In genomic region chr9:125521462-125522327, GRCh38 we compare ENCODE assay signal across 8 cellular contexts.
DNase-seq lines count a peak whose midpoint lies in the region; ATAC-seq and TF ChIP-seq lines count a peak whose summit lies in the region.

No MANE protein-coding gene starts in this region.

- H3K4ac ChIP-seq in neuronal stem cell (ENCODE audit: low read length) = no peak overlapping the region

- H3K27ac ChIP-seq in neuronal stem cell (replicated peaks; ENCODE audit: low read length) = no peak overlapping the region

- H3K4me1 ChIP-seq in neuronal stem cell (ENCODE audit: control insufficient read depth in 2 of 2, insufficient read depth in 1 of 2, low read depth in 1 of 2, low read length in 2 of 2) = peaks cover 7 to 9% of the 10 kb centered on the region in 2 donors

- ATAC-seq in GM21529 (IDR thresholded peaks at IDR 0.05; ENCODE audit: unreplicated experiment) = no peak
- no peak for ATAC-seq in Right ventricle myocardium superior (ENCODE audit: poor library complexity)

- no peak overlapping the region for H2BK120ac ChIP-seq in neuronal stem cell (ENCODE audit: low read depth, low read length)

- H2BK15ac ChIP-seq in neuronal stem cell (ENCODE audit: low read length) = no peak overlapping the region

- H2BK12ac ChIP-seq in neuronal stem cell (ENCODE audit: low read length) = no peak overlapping the region

- no peak overlapping the region for H3K9ac ChIP-seq in neuronal stem cell (ENCODE audit: low read depth, low read length, poor library complexity)

- no CpG with 5 or more reads among the region's 3 CpGs for WGBS in neuronal stem cell (ENCODE audit: extremely low coverage in 2 of 2, insufficient read length in 2 of 2, insufficient replicate concordance in 1 of 2), 2 donors

- H3K36me3 ChIP-seq in neuronal stem cell (replicated peaks in 1 of 2; ENCODE audit: control insufficient read depth in 2 of 2, insufficient read depth in 2 of 2, low read length in 2 of 2) = no peaks in the 10 kb centered on the region

- H3K27me3 ChIP-seq in neuronal stem cell (ENCODE audit: control insufficient read depth in 3 of 3, insufficient read depth in 3 of 3, low read depth in 1 of 3, low read length in 3 of 3) = no peaks in the 10 kb centered on the region

- intact Hi-C loops in Right ventricle myocardium superior (cut with DNase I) = no loop called here

- H3K4me2 ChIP-seq in neuronal stem cell (ENCODE audit: insufficient read depth, low read length, poor library complexity, severe bottlenecking) = no peak overlapping the region

- DNase-seq in activated CD4-positive, CD25-positive, alpha-beta regulatory T cell treated with anti-CD3 and anti-CD28 coated beads, Interleukin-2, amount 50 U/mL, for 16 hours (ENCODE audit: low read depth, low spot score) = peak; percentile 9
- no peak for DNase-seq in activated CD4-positive, CD25-positive, alpha-beta regulatory T cell treated with anti-CD3 and anti-CD28 coated beads, Interleukin-2, amount 50 U/mL, for 72 hours
- DNase-seq in SW 1271 (lab: John Stamatoyannopoulos, UW) (peak; percentile 85 to 96), epithelial cell of proximal tubule (ENCODE audit: low read depth) (peak; percentile 80), neuronal stem cell (ENCODE audit: low spot score) (no peak), Right ventricle myocardium superior (no peak)
- peak; percentile 51 for DNase-seq in stimulated activated CD4-positive, alpha-beta T cell treated with anti-CD3 and anti-CD28 coated beads, Interleukin-1b, Interleukin-23, amount 100 ng/mL, for 48 hours

- no peak overlapping the region for H4K91ac ChIP-seq in neuronal stem cell (ENCODE audit: low read depth, low read length, poor library complexity)

- H2AFZ ChIP-seq in neuronal stem cell (ENCODE audit: low read length) = no peak overlapping the region

- H3K9me3 ChIP-seq in neuronal stem cell (replicated peaks in 1 of 2; ENCODE audit: control insufficient read depth in 2 of 2, insufficient read depth in 1 of 2, low read depth in 1 of 2, low read length in 2 of 2) = no peaks in the 10 kb centered on the region

- H4K8ac ChIP-seq in neuronal stem cell (ENCODE audit: low read depth, low read length) = no peak overlapping the region

- H2AK5ac ChIP-seq in neuronal stem cell (ENCODE audit: low read depth, low read length) = no peak overlapping the region

- H3K4me3 ChIP-seq in epithelial cell of proximal tubule (ENCODE audit: low read depth, low read length) (no peak overlapping the region), neuronal stem cell (ENCODE audit: low read length in 2 of 2) (no peak overlapping the region)

- no peaks in the 10 kb centered on the region for H3K79me1 ChIP-seq in neuronal stem cell (ENCODE audit: low read depth, low read length)

- no peak for TF ChIP-seq CTCF in epithelial cell of proximal tubule (conservative IDR thresholded peaks at IDR 0.05; ENCODE audit: low read depth, low read length)

- H3K23ac ChIP-seq in neuronal stem cell (ENCODE audit: low read depth, low read length, poor library complexity) = no peak overlapping the region

- no peak overlapping the region for H3K18ac ChIP-seq in neuronal stem cell (ENCODE audit: low read length)

- H3K14ac ChIP-seq in neuronal stem cell (ENCODE audit: low read length) = no peak overlapping the region

- H2BK5ac ChIP-seq in neuronal stem cell (ENCODE audit: low read length) = no peak overlapping the region

Comparison
In these comparisons a context has a peak if more than half of its experiments do, and no peak if none do; other contexts are left out.
1. DNase-seq: peak in activated CD4-positive, CD25-positive, alpha-beta regulatory T cell treated with anti-CD3 and anti-CD28 coated beads, Interleukin-2, amount 50 U/mL, for 16 hours (single experiment), SW 1271 (2 of 2), epithelial cell of proximal tubule (single experiment) and stimulated activated CD4-positive, alpha-beta T cell treated with anti-CD3 and anti-CD28 coated beads, Interleukin-1b, Interleukin-23, amount 100 ng/mL, for 48 hours (single experiment); none in activated CD4-positive, CD25-positive, alpha-beta regulatory T cell treated with anti-CD3 and anti-CD28 coated beads, Interleukin-2, amount 50 U/mL, for 72 hours (single experiment), neuronal stem cell (single experiment) and Right ventricle myocardium superior (single experiment).